ENCODE assay signal across 35 cellular contexts in the genomic region with DNA sequence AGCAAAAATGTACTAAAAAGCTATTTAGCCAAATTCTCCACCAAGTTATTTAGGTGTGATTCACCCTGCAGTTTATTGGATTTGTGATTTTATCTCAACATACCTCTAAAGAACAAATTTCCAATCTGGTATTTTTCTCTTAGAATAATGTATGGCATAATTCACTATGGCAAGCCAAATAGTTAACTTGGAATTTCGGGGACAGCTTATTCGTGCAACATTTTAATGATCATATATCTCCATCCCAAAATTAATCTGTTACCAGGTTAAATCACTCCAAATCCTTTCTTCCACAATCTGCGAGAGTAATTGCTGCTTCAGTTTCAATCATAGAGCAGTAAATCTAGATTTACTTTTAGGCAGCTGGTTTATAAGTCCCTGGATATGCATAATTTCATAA. TPM values are rescaled to one million over a fixed set of nuclear protein-coding genes. Genes with fewer than 3 reads are reported as not detected.
"Had no signal": no experiment of that assay in that cellular context is flagged by ENCODE, and none has a peak within 500 bp of the region (broad histone marks: within the 10 kb centered on the region; RNA-seq: fewer than 3 reads in every experiment).

No MANE protein-coding gene starts in this region.

- H3K27me3 ChIP-seq: adrenal gland, ascending aorta, body of pancreas, brain microvascular endothelial cell, breast epithelium, cardiac muscle cell had no signal

- H3K4me3 ChIP-seq: adrenal gland, ascending aorta, body of pancreas, breast epithelium, cardiac muscle cell had no signal

- ATAC-seq: activated naive CD4-positive, alpha-beta T cell treated with anti-CD3 and anti-CD28 coated beads, Interleukin-2, amount 50 U/mL, for 72 hours; activated naive CD8-positive, alpha-beta T cell treated with anti-CD3 and anti-CD28 coated beads, Interleukin-2, amount 50 U/mL, for 24 hours; activated T-cell treated with anti-CD3 and anti-CD28 coated beads, Interleukin-2, amount 50 U/mL, for 4 hours; activated T-cell treated with anti-CD3 and anti-CD28 coated beads, Interleukin-2, amount 50 U/mL, for 72 hours; activated T-helper 17 cell treated with anti-CD3 and anti-CD28 coated beads, Interleukin-2, amount 50 U/mL, for 72 hours; body of pancreas had no signal

- H3K9me3 ChIP-seq: adrenal gland, ascending aorta, body of pancreas, breast epithelium had no signal

- DNase-seq: activated effector memory CD4-positive, alpha-beta T cell treated with anti-CD3 and anti-CD28 coated beads, Interleukin-2, amount 50 U/mL, for 16 hours; activated effector memory CD4-positive, alpha-beta T cell treated with Interleukin-2 at 50 U/mL for 16 hours; activated gamma-delta T cell; activated gamma-delta T cell treated with Interleukin-2 at 50 U/mL for 16 hours; activated naive CD4-positive, alpha-beta T cell; activated naive CD4-positive, alpha-beta T cell treated with anti-CD3 and anti-CD28 coated beads for 36 hours; activated naive CD4-positive, alpha-beta T cell treated with anti-CD3 and anti-CD28 coated beads, Interleukin-2, amount 10 ng/mL, durations not matched to agents 7 days and 5 days; activated naive CD4-positive, alpha-beta T cell treated with anti-CD3 and anti-CD28 coated beads, Interleukin-2, amount 50 U/mL, for 16 hours; activated naive CD4-positive, alpha-beta T cell treated with Interleukin-2 at 50 U/mL for 16 hours; activated naive CD8-positive, alpha-beta T cell treated with anti-CD3 and anti-CD28 coated beads for 36 hours; activated naive CD8-positive, alpha-beta T cell treated with anti-CD3 and anti-CD28 coated beads, Interleukin-2, amount 10 ng/mL, durations not matched to agents 7 days and 5 days; activated naive CD8-positive, alpha-beta T cell treated with anti-CD3 and anti-CD28 coated beads, Interleukin-2, amount 50 U/mL, for 24 hours; activated T-cell treated with anti-CD3 and anti-CD28 coated beads, Interleukin-2, amount 50 U/mL, for 4 hours; activated T-cell treated with anti-CD3 and anti-CD28 coated beads, Interleukin-2, amount 50 U/mL, for 48 hours; activated T-cell treated with anti-CD3 and anti-CD28 coated beads, Interleukin-2, amount 50 U/mL, for 72 hours; adrenal gland; amniotic stem cell; amygdala; anterior cingulate cortex; aorta; body of pancreas; brain microvascular endothelial cell; caudate nucleus; central memory CD4-positive, alpha-beta T cell; cerebellar nuclear complex had no signal

- H3K4me1 ChIP-seq: ascending aorta, body of pancreas, breast epithelium had no signal

- H3K27ac ChIP-seq: adrenal gland, ascending aorta, body of pancreas, brain microvascular endothelial cell, breast epithelium, cardiac muscle cell had no signal

- H3K36me3 ChIP-seq: adrenal gland, ascending aorta, brain microvascular endothelial cell, breast epithelium, cardiac muscle cell had no signal

RNA-seq across cellular contexts. Expression of a gene that starts 53.4 kb away (rescaled TPM):
- total RNA-seq: activated naive CD4-positive, alpha-beta T cell treated with anti-CD3 and anti-CD28 coated beads for 36 hours; activated naive CD4-positive, alpha-beta T cell treated with anti-CD3 and anti-CD28 coated beads, Interleukin-2, amount 50 U/mL, for 72 hours; activated naive CD8-positive, alpha-beta T cell treated with anti-CD3 and anti-CD28 coated beads for 36 hours; activated naive CD8-positive, alpha-beta T cell treated with anti-CD3 and anti-CD28 coated beads, Interleukin-2, amount 10 ng/mL, durations not matched to agents 7 days and 5 days; activated T-cell treated with anti-CD3 and anti-CD28 coated beads, Interleukin-2, amount 50 U/mL, for 4 hours; activated T-cell treated with anti-CD3 and anti-CD28 coated beads, Interleukin-2, amount 50 U/mL, for 72 hours; activated T-helper 1 cell treated with anti-CD3 and anti-CD28 coated beads, Interleukin-12 subunit alpha, Interleukin-12 subunit beta, Interleukin-2, Interleukin-4 antibody, amounts not matched to agents 30 ng/mL and 10 ng/mL and 1 ng/mL, durations not matched to agents 14 hours and 24 hours and 36 hours; activated T-helper 17 cell treated with anti-CD3 and anti-CD28 coated beads, Interleukin-2, amount 50 U/mL, for 72 hours; activated T-helper 2 cell treated with anti-CD3 and anti-CD28 coated beads, Interferon-gamma antibody, Interleukin-2, Interleukin-4, amounts not matched to agents 10 μg/mL and 5 μg/mL and 100 μg/mL, durations not matched to agents 14 hours and 24 hours and 36 hours; ascending aorta; astrocyte; bronchial epithelial cell; chondrocyte had no signal
- polyA plus RNA-seq: cardiac muscle cell had no signal
